Comparison of ENCODE assay signal across 13 cellular contexts in the genomic region with DNA sequence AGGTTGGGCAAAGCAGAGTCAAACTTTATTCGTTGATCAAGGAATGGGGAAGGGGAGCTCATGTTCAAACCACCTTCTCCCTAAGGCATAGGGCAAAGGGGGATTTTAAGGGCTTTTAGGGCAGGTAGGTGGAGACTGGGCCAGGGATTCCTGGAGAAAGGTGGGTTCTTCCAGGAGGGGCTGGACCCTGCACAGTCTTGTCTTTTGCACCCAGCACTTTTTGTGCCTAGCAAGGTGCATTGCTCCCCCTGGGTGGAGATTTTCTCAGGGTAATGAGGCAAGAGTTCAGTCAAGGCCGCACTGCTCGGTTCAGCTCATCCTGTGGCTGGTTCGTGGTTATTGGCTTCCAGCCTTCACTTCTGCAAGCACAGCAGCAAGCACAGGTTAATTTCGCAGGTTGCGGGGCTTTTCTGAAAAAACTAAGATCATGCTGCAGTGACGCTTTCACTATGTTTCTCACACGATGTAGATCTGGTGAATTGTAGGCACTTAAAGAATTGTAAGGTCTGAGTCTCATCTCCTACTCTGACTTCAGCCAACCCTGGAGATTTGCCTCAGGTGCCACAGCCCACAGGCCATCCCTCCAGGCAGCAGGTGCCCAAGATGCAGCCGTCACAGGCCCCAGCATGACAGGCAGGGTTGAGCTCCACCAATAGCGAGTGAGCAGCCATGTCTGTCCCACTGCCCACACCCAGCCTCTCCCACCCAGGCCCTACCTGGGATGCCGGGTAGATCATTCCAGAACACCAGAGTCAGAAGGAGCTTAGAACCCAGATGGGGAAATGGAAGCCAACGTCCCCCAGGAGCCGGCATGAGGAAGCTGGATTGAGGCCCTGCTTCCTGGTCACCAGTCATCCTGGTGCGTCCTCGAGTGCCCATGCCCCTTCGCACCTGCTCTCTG. TPM values are rescaled to one million over a fixed set of nuclear protein-coding genes. Genes with fewer than 3 reads are reported as not detected.
DNase-seq lines count a peak whose midpoint lies in the region; ATAC-seq and TF ChIP-seq lines count a peak whose summit lies in the region.
"Had no signal": no experiment of that assay in that cellular context is flagged by ENCODE, and none has a peak within 500 bp of the region (broad histone marks: within the 10 kb centered on the region; RNA-seq: fewer than 3 reads in every experiment).

No MANE protein-coding gene starts in this region.

- peak; percentile 32 for DNase-seq in GM06990 (ENCODE audit: extremely low read depth, insufficient read length)
- peak in 33 of 34 experiments; percentile 42 to 82 (median 66) for DNase-seq in T-cell
- peak; percentile 18 for DNase-seq in sciatic nerve (ENCODE audit: low spot score)
- no peak for DNase-seq in DMS114 treated with DMSO at 0.1 percent for 48 hours (lab: John Stamatoyannopoulos, UW; ENCODE audit: unreplicated experiment)
- no peak for DNase-seq in NCI-H82 (lab: John Stamatoyannopoulos, UW)
- no peak for DNase-seq in GM19240 (ENCODE audit: insufficient read length, low spot score)
- DNase-seq in cerebellar nuclear complex (lab: John Stamatoyannopoulos, UW) = no peak
- DNase-seq: body of pancreas, foreskin keratinocyte, NCI-H2081 treated with DMSO at 0.1 percent for 48 hours had no signal

- H3K27me3 Mint-ChIP-seq in T-cell = no peaks in the 10 kb centered on the region
- no peaks in the 10 kb centered on the region for H3K27me3 Mint-ChIP-seq in activated naive CD4-positive, alpha-beta T cell treated with anti-CD3 and anti-CD28 coated beads, Interleukin-2, amount 50 U/mL, for 24 hours

- H3K4me3 ChIP-seq in GM06990 (replicated peaks; ENCODE audit: low read depth, low read length) = no peak overlapping the region
- H3K4me3 ChIP-seq: body of pancreas had no signal

- CTCF ChIA-PET in T-cell (lab: Charles Lee) = interaction anchor here (0.6 to 2.2 kb wide), 4 partner anchors 21 to 295 kb away, joined by 3 to 11 read pairs (median 3); no protein-coding TSS in a partner anchor

- POLR2A ChIA-PET in T-cell (lab: Charles Lee) = interaction anchor here (0.5 to 0.6 kb wide), 3 partner anchors 21 to 154 kb away, joined by 3 read pairs; no protein-coding TSS in a partner anchor

- no peak overlapping the region for H3K27ac Mint-ChIP-seq in T-cell
- peak overlapping the region; percentile 79 for H3K27ac Mint-ChIP-seq in activated naive CD4-positive, alpha-beta T cell treated with anti-CD3 and anti-CD28 coated beads, Interleukin-2, amount 50 U/mL, for 24 hours

- peaks cover 21 to 85% (median 82%) of the 10 kb centered on the region in 3 donors for H3K4me1 Mint-ChIP-seq in T-cell
- peaks cover 83% of the 10 kb centered on the region for H3K4me1 Mint-ChIP-seq in activated naive CD4-positive, alpha-beta T cell treated with anti-CD3 and anti-CD28 coated beads, Interleukin-2, amount 50 U/mL, for 24 hours

- H3K36me3 ChIP-seq in GM06990 (ENCODE audit: control insufficient read depth, insufficient read depth, low read length) = no peaks in the 10 kb centered on the region

- peak overlapping the region in 2 of 3 donors; percentile 57 to 65 for H3K4me3 Mint-ChIP-seq in T-cell
- peak overlapping the region; percentile 48 for H3K4me3 Mint-ChIP-seq in activated naive CD4-positive, alpha-beta T cell treated with anti-CD3 and anti-CD28 coated beads, Interleukin-2, amount 50 U/mL, for 24 hours

- H3K9me3 Mint-ChIP-seq in T-cell = no peaks in the 10 kb centered on the region
- H3K9me3 Mint-ChIP-seq in activated naive CD4-positive, alpha-beta T cell treated with anti-CD3 and anti-CD28 coated beads, Interleukin-2, amount 50 U/mL, for 24 hours = no peaks in the 10 kb centered on the region

- no peaks in the 10 kb centered on the region for H3K36me3 Mint-ChIP-seq in T-cell
- peaks cover 1% of the 10 kb centered on the region for H3K36me3 Mint-ChIP-seq in activated naive CD4-positive, alpha-beta T cell treated with anti-CD3 and anti-CD28 coated beads, Interleukin-2, amount 50 U/mL, for 24 hours

- intact Hi-C loops in sciatic nerve (cut with DNase I) = no loop called here

- H3K27me3 ChIP-seq in GM06990 (replicated peaks; ENCODE audit: control insufficient read depth, insufficient read depth, low read length) = no peaks in the 10 kb centered on the region
- H3K27me3 ChIP-seq: body of pancreas, foreskin keratinocyte had no signal

- peak; percentile 38 to 66 (median 57) for ATAC-seq in T-cell (replicated peaks in 1 of 4)
- no peak for ATAC-seq in sciatic nerve
- ATAC-seq: body of pancreas, foreskin keratinocyte had no signal

- no peak for TF ChIP-seq CTCF in GM06990 (IDR thresholded peaks at IDR 0.05; ENCODE audit: insufficient read depth, low read length, poor library complexity, severe bottlenecking)

RNA-seq across cellular contexts. Expression of a gene that starts 37.1 kb away (rescaled TPM):
- not detected for total RNA-seq in T-cell
- not detected for total RNA-seq in sciatic nerve
- total RNA-seq: body of pancreas; Daoy; foreskin keratinocyte; T-helper 2 cell treated with Interferon-gamma antibody and Interleukin-4, amounts not matched to agents 100 ng/mL and 5 ng/mL, for 36 hours had no signal

RNA-seq across cellular contexts. Expression of a gene that starts 40.4 kb away (rescaled TPM):
- total RNA-seq in T-cell (under 1 TPM in 3 of 5 donors, not detected in 2; 0.16 to 0.29 (median 0.22) TPM), sciatic nerve (not detected)
- total RNA-seq: body of pancreas; Daoy; foreskin keratinocyte; T-helper 2 cell treated with Interferon-gamma antibody and Interleukin-4, amounts not matched to agents 100 ng/mL and 5 ng/mL, for 36 hours had no signal

Comparison
In these comparisons a context has a peak if more than half of its experiments do, and no peak if none do; other contexts are left out.
1. DNase-seq: peak in GM06990 (single experiment), T-cell (33 of 34) and sciatic nerve (single experiment); none in DMS114 treated with DMSO at 0.1 percent for 48 hours (single experiment), NCI-H82 (single experiment), GM19240 (single experiment) and cerebellar nuclear complex (0 of 2).